Comparison of ENCODE assay signal across 1 cellular context in genomic region chrX:77450415-77450814, GRCh38.
A peak's percentile ranks its signal among the peaks of the same experiment; 100 is the strongest.
TF ChIP-seq lines count a peak whose summit lies in the region.

No MANE protein-coding gene starts in this region.

TF ChIP-seq in K562, 482 proteins besides CTCF, POLR2A, EP300 and RAD21 (continued from another document):
- TF ChIP-seq PRDM10 (IDR thresholded peaks at IDR 0.05; ENCODE audit: partially characterized antibody) = no peak
- no peak for TF ChIP-seq MTA1 (IDR thresholded peaks at IDR 0.05; ENCODE audit: borderline replicate concordance)
- TF ChIP-seq RFX7 (CRISPR knock-in tag; IDR thresholded peaks at IDR 0.05) = no peak
- TF ChIP-seq ZBTB40 (IDR thresholded peaks at IDR 0.05) = no peak
- no peak for TF ChIP-seq ZBTB40 (CRISPR knock-in tag; IDR thresholded peaks at IDR 0.05)
- peak; percentile 93 for TF ChIP-seq NFIC (IDR thresholded peaks at IDR 0.05)
- no peak for TF ChIP-seq ZNF76 (CRISPR knock-in tag; IDR thresholded peaks at IDR 0.05; ENCODE audit: borderline replicate concordance)
- peak; percentile 75 for TF ChIP-seq NFIX (CRISPR knock-in tag; IDR thresholded peaks at IDR 0.05; ENCODE audit: low read depth)
